ENCODE assay signal across 24 cellular contexts in the genomic region with DNA sequence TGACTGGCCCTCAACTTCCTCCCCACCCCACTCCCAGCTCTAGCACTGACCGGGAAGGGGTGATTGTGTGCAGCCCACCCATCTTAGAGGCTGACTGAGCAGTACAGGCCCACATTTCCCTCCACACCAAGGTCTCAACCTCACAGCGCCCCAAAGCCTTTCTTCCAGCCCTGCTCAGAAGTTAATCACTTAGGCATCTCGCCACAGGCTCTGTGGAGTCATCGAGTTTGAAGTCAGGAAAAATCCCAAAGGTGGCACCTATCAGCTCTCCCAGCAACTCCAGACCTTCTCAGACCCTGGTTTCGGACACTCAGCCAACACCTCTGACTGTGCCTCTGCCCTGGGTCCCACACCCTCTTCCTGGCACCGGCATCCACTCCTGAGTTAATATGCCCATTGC.
"Had no signal": no experiment of that assay in that cellular context is flagged by ENCODE, and none has a peak within 500 bp of the region (broad histone marks: within the 10 kb centered on the region; RNA-seq: fewer than 3 reads in every experiment).

No MANE protein-coding gene starts in this region.

- DNase-seq: KBM-7, MG63, NCI-H1092, NCI-H1105 treated with DMSO at 0.1 percent for 48 hours, NCI-H1417 treated with DMSO at 0.1 percent for 48 hours, NCI-H146, NCI-H1694 treated with DMSO at 0.1 percent for 48 hours, NCI-H1930, NCI-H2081, NCI-H2107, NCI-H226, NCI-H446, NCI-H510A, NCI-H524 treated with DMSO at 0.1 percent for 48 hours, NCI-H69, NCI-H774, Right ventricle myocardium superior, RPMI8226, SIG-M5 had no signal

- H3K27me3 ChIP-seq: MG63, SJSA1 had no signal

- FAIRE-seq: HTR-8/SVneo, RCC 7860 had no signal

- H3K9me3 ChIP-seq: MG63, SJSA1 had no signal

- H3K4me3 ChIP-seq: MG63, SJSA1, SK-N-MC had no signal

- H3K36me3 ChIP-seq: MG63, SJSA1 had no signal

- H3K27ac ChIP-seq: HL-60, SJSA1, SK-N-MC had no signal
